Comparison of ENCODE assay signal across 1 cellular context in genomic region chr1:21939650-21940374, GRCh38.
A peak's percentile ranks its signal among the peaks of the same experiment; 100 is the strongest.
TF ChIP-seq lines count a peak whose summit lies in the region.

No MANE protein-coding gene starts in this region.

TF ChIP-seq in HepG2, 621 proteins besides CTCF, POLR2A, EP300 and RAD21 (continued from another document):
- TF ChIP-seq ZSCAN12 (CRISPR knock-in tag; IDR thresholded peaks at IDR 0.05): no peak
- no peak for TF ChIP-seq MLXIP (CRISPR knock-in tag; IDR thresholded peaks at IDR 0.05; ENCODE audit: borderline replicate concordance)
- TF ChIP-seq, protein P1, sequence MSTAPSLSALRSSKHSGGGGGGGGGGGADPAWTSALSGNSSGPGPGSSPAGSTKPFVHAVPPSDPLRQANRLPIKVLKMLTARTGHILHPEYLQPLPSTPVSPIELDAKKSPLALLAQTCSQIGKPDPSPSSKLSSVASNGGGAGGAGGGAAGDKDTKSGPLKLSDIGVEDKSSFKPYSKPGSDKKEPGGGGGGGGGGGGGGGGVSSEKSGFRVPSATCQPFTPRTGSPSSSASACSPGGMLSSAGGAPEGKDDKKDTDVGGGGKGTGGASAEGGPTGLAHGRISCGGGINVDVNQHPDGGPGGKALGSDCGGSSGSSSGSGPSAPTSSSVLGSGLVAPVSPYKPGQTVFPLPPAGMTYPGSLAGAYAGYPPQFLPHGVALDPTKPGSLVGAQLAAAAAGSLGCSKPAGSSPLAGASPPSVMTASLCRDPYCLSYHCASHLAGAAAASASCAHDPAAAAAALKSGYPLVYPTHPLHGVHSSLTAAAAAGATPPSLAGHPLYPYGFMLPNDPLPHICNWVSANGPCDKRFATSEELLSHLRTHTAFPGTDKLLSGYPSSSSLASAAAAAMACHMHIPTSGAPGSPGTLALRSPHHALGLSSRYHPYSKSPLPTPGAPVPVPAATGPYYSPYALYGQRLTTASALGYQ (CRISPR knock-in tag; IDR thresholded peaks at IDR 0.05): no peak
- peak; percentile 58; the same call in 1 of the 2 replicates for TF ChIP-seq MEIS2 (CRISPR knock-in tag; IDR thresholded peaks at IDR 0.05)
- no peak for TF ChIP-seq THAP9 (CRISPR knock-in tag; IDR thresholded peaks at IDR 0.05; ENCODE audit: borderline replicate concordance)
- no peak for TF ChIP-seq U2AF2 (IDR thresholded peaks at IDR 0.05; ENCODE audit: low read depth, low read length)
- TF ChIP-seq, protein P2, sequence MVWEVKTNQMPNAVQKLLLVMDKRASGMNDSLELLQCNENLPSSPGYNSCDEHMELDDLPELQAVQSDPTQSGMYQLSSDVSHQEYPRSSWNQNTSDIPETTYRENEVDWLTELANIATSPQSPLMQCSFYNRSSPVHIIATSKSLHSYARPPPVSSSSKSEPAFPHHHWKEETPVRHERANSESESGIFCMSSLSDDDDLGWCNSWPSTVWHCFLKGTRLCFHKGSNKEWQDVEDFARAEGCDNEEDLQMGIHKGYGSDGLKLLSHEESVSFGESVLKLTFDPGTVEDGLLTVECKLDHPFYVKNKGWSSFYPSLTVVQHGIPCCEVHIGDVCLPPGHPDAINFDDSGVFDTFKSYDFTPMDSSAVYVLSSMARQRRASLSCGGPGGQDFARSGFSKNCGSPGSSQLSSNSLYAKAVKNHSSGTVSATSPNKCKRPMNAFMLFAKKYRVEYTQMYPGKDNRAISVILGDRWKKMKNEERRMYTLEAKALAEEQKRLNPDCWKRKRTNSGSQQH (CRISPR knock-in tag; IDR thresholded peaks at IDR 0.05; ENCODE audit: low read depth): no peak
- peak; percentile 27; the same call in 1 of the 2 replicates for TF ChIP-seq MED1 (CRISPR knock-in tag; IDR thresholded peaks at IDR 0.05)
- TF ChIP-seq, protein P3, sequence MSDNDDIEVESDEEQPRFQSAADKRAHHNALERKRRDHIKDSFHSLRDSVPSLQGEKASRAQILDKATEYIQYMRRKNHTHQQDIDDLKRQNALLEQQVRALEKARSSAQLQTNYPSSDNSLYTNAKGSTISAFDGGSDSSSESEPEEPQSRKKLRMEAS (IDR thresholded peaks at IDR 0.05): peak; percentile 15; the same call in 1 of the 2 replicates
- TF ChIP-seq PATZ1 (CRISPR knock-in tag; IDR thresholded peaks at IDR 0.05): 0 out of 2 replicates have a peak, but pooled peaks have one; percentile 19
- TF ChIP-seq MEF2D (CRISPR knock-in tag; IDR thresholded peaks at IDR 0.05): 0 out of 2 replicates have a peak, but pooled peaks have one; percentile 20
- no peak for TF ChIP-seq ATF4 (CRISPR knock-in tag; IDR thresholded peaks at IDR 0.05)
- TF ChIP-seq ZNF501 (CRISPR knock-in tag; IDR thresholded peaks at IDR 0.05): no peak
- no peak for TF ChIP-seq ZNF431 (CRISPR knock-in tag; IDR thresholded peaks at IDR 0.05; ENCODE audit: borderline replicate concordance, low read depth)
- no peak for TF ChIP-seq GZF1 (CRISPR knock-in tag; IDR thresholded peaks at IDR 0.05)
- peak; percentile 94 for TF ChIP-seq TEAD3 (CRISPR knock-in tag; optimal IDR thresholded peaks at IDR 0.05; ENCODE audit: borderline replicate concordance)
- TF ChIP-seq HMG20A (CRISPR knock-in tag; IDR thresholded peaks at IDR 0.05; ENCODE audit: borderline replicate concordance): peak; percentile 46; the same call in 1 of the 2 replicates
- no peak for TF ChIP-seq ZFP41 (CRISPR knock-in tag; IDR thresholded peaks at IDR 0.05; ENCODE audit: borderline replicate concordance)
- peak; percentile 55; the same call in 1 of the 2 replicates for TF ChIP-seq ZFX (CRISPR knock-in tag; IDR thresholded peaks at IDR 0.05; ENCODE audit: low read depth)
- TF ChIP-seq RFX5 (IDR thresholded peaks at IDR 0.05; ENCODE audit: low read depth, low read length): no peak
- no peak for TF ChIP-seq MAFF (IDR thresholded peaks at IDR 0.05; ENCODE audit: low read depth, low read length)
- no peak for TF ChIP-seq ZNF33A (CRISPR knock-in tag; IDR thresholded peaks at IDR 0.05; ENCODE audit: borderline replicate concordance)
- TF ChIP-seq, protein P4, sequence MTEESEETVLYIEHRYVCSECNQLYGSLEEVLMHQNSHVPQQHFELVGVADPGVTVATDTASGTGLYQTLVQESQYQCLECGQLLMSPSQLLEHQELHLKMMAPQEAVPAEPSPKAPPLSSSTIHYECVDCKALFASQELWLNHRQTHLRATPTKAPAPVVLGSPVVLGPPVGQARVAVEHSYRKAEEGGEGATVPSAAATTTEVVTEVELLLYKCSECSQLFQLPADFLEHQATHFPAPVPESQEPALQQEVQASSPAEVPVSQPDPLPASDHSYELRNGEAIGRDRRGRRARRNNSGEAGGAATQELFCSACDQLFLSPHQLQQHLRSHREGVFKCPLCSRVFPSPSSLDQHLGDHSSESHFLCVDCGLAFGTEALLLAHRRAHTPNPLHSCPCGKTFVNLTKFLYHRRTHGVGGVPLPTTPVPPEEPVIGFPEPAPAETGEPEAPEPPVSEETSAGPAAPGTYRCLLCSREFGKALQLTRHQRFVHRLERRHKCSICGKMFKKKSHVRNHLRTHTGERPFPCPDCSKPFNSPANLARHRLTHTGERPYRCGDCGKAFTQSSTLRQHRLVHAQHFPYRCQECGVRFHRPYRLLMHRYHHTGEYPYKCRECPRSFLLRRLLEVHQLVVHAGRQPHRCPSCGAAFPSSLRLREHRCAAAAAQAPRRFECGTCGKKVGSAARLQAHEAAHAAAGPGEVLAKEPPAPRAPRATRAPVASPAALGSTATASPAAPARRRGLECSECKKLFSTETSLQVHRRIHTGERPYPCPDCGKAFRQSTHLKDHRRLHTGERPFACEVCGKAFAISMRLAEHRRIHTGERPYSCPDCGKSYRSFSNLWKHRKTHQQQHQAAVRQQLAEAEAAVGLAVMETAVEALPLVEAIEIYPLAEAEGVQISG (CRISPR knock-in tag; IDR thresholded peaks at IDR 0.05): 0 out of 2 replicates have a peak, but pooled peaks have one; percentile 12
- no peak for TF ChIP-seq ZNF547 (CRISPR knock-in tag; IDR thresholded peaks at IDR 0.05)
- peak; percentile 68; the same call in 1 of the 2 replicates for TF ChIP-seq NFIC (IDR thresholded peaks at IDR 0.05; ENCODE audit: low read length)
